8 cellular contexts compared by ENCODE assay signal in genomic region chrX:149950681-149951080, GRCh38. TPM values are rescaled to one million over a fixed set of nuclear protein-coding genes. Genes with fewer than 3 reads are reported as not detected.
A peak's percentile ranks its signal among the peaks of the same experiment; 100 is the strongest.
DNase-seq lines count a peak whose midpoint lies in the region; ATAC-seq and TF ChIP-seq lines count a peak whose summit lies in the region.

No MANE protein-coding gene starts in this region.

- H3K27me3 ChIP-seq in OCI-LY1 (ENCODE audit: insufficient read depth, low read length) (no peaks in the 10 kb centered on the region), esophagus muscularis mucosa (no peaks in the 10 kb centered on the region)

- no peak overlapping the region for H3K27ac Mint-ChIP-seq in T-helper 2 cell treated with Interferon-gamma antibody and Interleukin-4, amounts not matched to agents 5 μg/mL and 100 μg/mL, for 36 hours

- TF ChIP-seq POLR2A in esophagus muscularis mucosa (IDR thresholded peaks at IDR 0.05; ENCODE audit: low read depth) = no peak

- H3K9ac ChIP-seq in OCI-LY1 (ENCODE audit: low read length) = no peak overlapping the region

- H4K20me1 ChIP-seq in OCI-LY1 (ENCODE audit: insufficient read depth, low read length) = no peaks in the 10 kb centered on the region

- H3K4me2 ChIP-seq in OCI-LY1 (ENCODE audit: low read length) = no peak overlapping the region

- peak; percentile 54 for DNase-seq in AG08395 (ENCODE audit: low spot score)
- DNase-seq in esophagus muscularis mucosa (ENCODE audit: extremely low spot score) = no peak
- DNase-seq in pulmonary artery endothelial cell (ENCODE audit: low read depth, low spot score) = peak; percentile 22
- DNase-seq in NCI-H187 treated with DMSO at 0.1 percent for 48 hours (lab: John Stamatoyannopoulos, UW) = no peak
- DNase-seq in T-helper 2 cell treated with Interferon-gamma antibody and Interleukin-4, amounts not matched to agents 5 μg/mL and 100 μg/mL, for 36 hours (ENCODE audit: low spot score) = no peak

- TF ChIP-seq EP300 in esophagus muscularis mucosa (IDR thresholded peaks at IDR 0.05) = no peak

- H3K9me3 ChIP-seq in OCI-LY1 (ENCODE audit: low read length) (no peaks in the 10 kb centered on the region), esophagus muscularis mucosa (no peaks in the 10 kb centered on the region)

- H3F3A ChIP-seq in OCI-LY1 (ENCODE audit: insufficient read depth, low read length) = no peaks in the 10 kb centered on the region

- 5% methylated on average over 1 of the region's 1 CpG for WGBS in esophagus muscularis mucosa

- no peak for ATAC-seq in HG02588 (IDR thresholded peaks at IDR 0.05; ENCODE audit: unreplicated experiment)

- intact Hi-C loops in esophagus muscularis mucosa (cut with DNase I) = no loop called here

- no peaks in the 10 kb centered on the region for H3K9me3 Mint-ChIP-seq in T-helper 2 cell treated with Interferon-gamma antibody and Interleukin-4, amounts not matched to agents 5 μg/mL and 100 μg/mL, for 36 hours

- H3K79me2 ChIP-seq in OCI-LY1 (ENCODE audit: insufficient read depth, low read length) = no peaks in the 10 kb centered on the region

- H3K27ac ChIP-seq in OCI-LY1 (ENCODE audit: low read depth, low read length, poor library complexity, severe bottlenecking) (no peak overlapping the region), esophagus muscularis mucosa (replicated peaks in 1 of 4) (no peak overlapping the region)

- H3K4me1 Mint-ChIP-seq in T-helper 2 cell treated with Interferon-gamma antibody and Interleukin-4, amounts not matched to agents 5 μg/mL and 100 μg/mL, for 36 hours (ENCODE audit: low read depth) = no peaks in the 10 kb centered on the region

- no peak overlapping the region for H2AFZ ChIP-seq in OCI-LY1 (ENCODE audit: low read length)

- no peaks in the 10 kb centered on the region for H3K27me3 Mint-ChIP-seq in T-helper 2 cell treated with Interferon-gamma antibody and Interleukin-4, amounts not matched to agents 5 μg/mL and 100 μg/mL, for 36 hours (ENCODE audit: low read depth)

- no peaks in the 10 kb centered on the region for H3K9me2 ChIP-seq in OCI-LY1 (ENCODE audit: low read depth, low read length)

- TF ChIP-seq CTCF in GM12873 (IDR thresholded peaks at IDR 0.05; ENCODE audit: insufficient read depth, low read depth, low read length, missing control alignments) (peak; percentile 46), OCI-LY1 (IDR thresholded peaks at IDR 0.05; ENCODE audit: low read length) (peak; percentile 37; the same call in 1 of the 2 replicates), esophagus muscularis mucosa (IDR thresholded peaks at IDR 0.05) (peak; percentile 25 to 37 (median 36))

- H3K36me3 ChIP-seq in OCI-LY1 (ENCODE audit: insufficient read depth, low read length) (no peaks in the 10 kb centered on the region), esophagus muscularis mucosa (peaks cover 0 to 28% (median 0%) of the 10 kb centered on the region in 4 donors)

- H3K4me1 ChIP-seq in OCI-LY1 (ENCODE audit: insufficient read depth, low read length, severe bottlenecking) = no peaks in the 10 kb centered on the region
- H3K4me1 ChIP-seq in esophagus muscularis mucosa = peaks cover 0 to 4% (median 0%) of the 10 kb centered on the region in 4 donors

- peaks cover 13% of the 10 kb centered on the region for H3K36me3 Mint-ChIP-seq in T-helper 2 cell treated with Interferon-gamma antibody and Interleukin-4, amounts not matched to agents 5 μg/mL and 100 μg/mL, for 36 hours (ENCODE audit: low read depth)

- H3K4me3 Mint-ChIP-seq in T-helper 2 cell treated with Interferon-gamma antibody and Interleukin-4, amounts not matched to agents 5 μg/mL and 100 μg/mL, for 36 hours = no peak overlapping the region

- no peak overlapping the region for H3K4me3 ChIP-seq in OCI-LY1 (ENCODE audit: low read depth, low read length, poor library complexity, severe bottlenecking)
- no peak overlapping the region for H3K4me3 ChIP-seq in esophagus muscularis mucosa

RNA-seq across cellular contexts. Expression of gene EOLA2, which starts 12.4 kb away (rescaled TPM):
- total RNA-seq in esophagus muscularis mucosa (10 to 100 TPM; 15.4 to 24.0 (median 21.5) TPM), pulmonary artery endothelial cell (26.3 and 29.3 TPM in 2 replicates)

RNA-seq across cellular contexts. Expression of gene HSFX4, which starts 21.3 kb away (rescaled TPM):
- total RNA-seq in esophagus muscularis mucosa = not detected
- not detected in 2 replicates for total RNA-seq in pulmonary artery endothelial cell

Comparison
In these comparisons a context has a peak if more than half of its experiments do, and no peak if none do; other contexts are left out.
1. DNase-seq: peak in AG08395 (single experiment) and pulmonary artery endothelial cell (single experiment); none in esophagus muscularis mucosa (single experiment), NCI-H187 treated with DMSO at 0.1 percent for 48 hours (single experiment) and T-helper 2 cell treated with Interferon-gamma antibody and Interleukin-4, amounts not matched to agents 5 μg/mL and 100 μg/mL, for 36 hours (single experiment).
2. Peak in every context shown above with its lines, with median percentiles within 50 percentile points of each other: CTCF ChIP-seq.